Comparison of ENCODE assay signal across 8 cellular contexts in genomic region chr7:95478139-95479037, GRCh38. TPM values are rescaled to one million over a fixed set of nuclear protein-coding genes. Genes with fewer than 3 reads are reported as not detected.
DNase-seq lines count a peak whose midpoint lies in the region; ATAC-seq and TF ChIP-seq lines count a peak whose summit lies in the region.

No MANE protein-coding gene starts in this region.

- POLR2A ChIA-PET in AG04449 (lab: Yijun Ruan, JAX), result no interaction called here

- ATAC-seq in left lobe of liver, result peak; percentile 72
- no peak for ATAC-seq in HG02973 (IDR thresholded peaks at IDR 0.05; ENCODE audit: unreplicated experiment)
- no peak for ATAC-seq in HG03521 (IDR thresholded peaks at IDR 0.05; ENCODE audit: unreplicated experiment)
- no peak for ATAC-seq in HG03565 (IDR thresholded peaks at IDR 0.05; ENCODE audit: unreplicated experiment)

- in situ Hi-C loops in astrocyte of the cerebellum (cut with HindIII; ENCODE audit: low sequenced_read_pairs), result loop anchor here (25.0 kb wide), 1 partner anchor 1041 kb away; no protein-coding TSS in a partner anchor

- DNase-seq in AG04449 (ENCODE audit: low read depth, low spot score) (no peak), astrocyte of the cerebellum (ENCODE audit: low read depth) (peak; percentile 59), left lobe of liver (ENCODE audit: low spot score) (no peak)
- no peak for DNase-seq in activated CD8-positive, alpha-beta memory T cell treated with anti-CD3 and anti-CD28 coated beads, Interleukin-2, amount 50 U/mL, for 48 hours

- CTCF ChIA-PET in AG04449 (lab: Yijun Ruan, JAX), result interaction anchor here (0.6 to 6.3 kb wide), 16 partner anchors 8 to 1030 kb away, joined by 3 to 97 read pairs (median 4); partner anchors contain the start of gene ASB4

- peak; percentile 45 for TF ChIP-seq CTCF in AG04449 (IDR thresholded peaks at IDR 0.05; ENCODE audit: insufficient read depth, low read length, missing control alignments)
- TF ChIP-seq CTCF in LNCAP (IDR thresholded peaks at IDR 0.05), result peak; percentile 36; the same call in 1 of the 2 replicates
- peak; percentile 67 for TF ChIP-seq CTCF in astrocyte of the cerebellum (IDR thresholded peaks at IDR 0.05; ENCODE audit: low read depth, low read length, missing control alignments)

- H3K4me3 ChIP-seq in AG04449 (ENCODE audit: low read depth, low read length) (no peak overlapping the region; the same call in 1 of the 2 replicates), astrocyte of the cerebellum (ENCODE audit: low read depth, low read length) (peak overlapping the region; percentile 29)

RNA-seq across cellular contexts. Expression of gene ASB4, which starts 7.4 kb away (rescaled TPM):
- total RNA-seq in left lobe of liver, result 0.40 TPM

RNA-seq across cellular contexts. Expression of gene PON2, which starts 43.6 kb away (rescaled TPM):
- total RNA-seq in left lobe of liver, result 86.1 TPM
